ENCODE assay signal across 27 cellular contexts in the genomic region with DNA sequence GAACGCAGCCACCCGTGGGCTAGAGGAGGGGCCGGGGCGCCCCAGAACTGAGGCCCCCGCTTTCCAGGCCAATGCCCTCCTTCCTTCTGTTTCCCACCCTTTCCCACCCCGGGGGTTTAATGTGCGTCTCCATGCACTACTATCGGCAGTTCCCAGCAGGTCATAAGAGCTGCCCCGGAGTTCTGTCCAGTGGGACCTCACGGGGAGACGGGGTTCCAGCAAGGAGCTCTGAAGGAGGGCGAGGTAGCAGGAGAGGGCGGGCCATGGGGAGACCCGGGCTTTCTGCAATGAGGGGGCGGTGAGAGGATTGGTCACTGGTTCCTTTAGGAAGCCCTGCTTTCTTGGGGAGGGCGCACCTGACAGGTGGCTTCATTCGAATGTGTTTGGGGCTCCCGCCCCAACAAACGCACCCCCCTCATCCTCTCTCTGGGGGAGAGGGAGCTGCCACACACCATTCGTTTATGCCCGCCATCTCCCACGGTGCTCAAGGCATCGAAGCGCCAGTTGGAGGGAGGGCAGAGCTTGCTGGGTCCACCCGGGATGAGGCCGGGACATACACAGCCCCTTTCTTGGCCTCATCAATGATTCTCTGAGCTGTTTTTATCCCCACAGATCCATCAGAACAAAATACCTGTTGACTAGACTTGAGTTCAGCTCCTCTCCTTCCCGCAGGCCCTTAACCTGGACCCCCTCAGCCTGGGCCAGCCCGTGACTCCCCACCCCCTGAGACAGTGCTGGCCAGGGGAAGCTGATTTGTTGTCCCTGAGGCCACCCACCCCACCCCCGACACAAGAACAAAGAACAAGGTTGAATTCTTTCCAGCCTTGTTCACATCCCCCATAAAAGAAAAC. TPM values are rescaled to one million over a fixed set of nuclear protein-coding genes. Genes with fewer than 3 reads are reported as not detected.
DNase-seq lines count a peak whose midpoint lies in the region; ATAC-seq, FAIRE-seq and TF ChIP-seq lines count a peak whose summit lies in the region.
"Had no signal": no experiment of that assay in that cellular context is flagged by ENCODE, and none has a peak within 500 bp of the region (broad histone marks: within the 10 kb centered on the region; RNA-seq: fewer than 3 reads in every experiment).

No MANE protein-coding gene starts in this region.

- H3K4me3 ChIP-seq in H7 (ENCODE audit: insufficient read depth, low read depth, low read length) (no peak overlapping the region), astrocyte (ENCODE audit: insufficient read depth, low read depth, low read length) (no peak overlapping the region), HepG2 (replicated peaks in 1 of 3; ENCODE audit: insufficient read depth in 1 of 3, low read depth in 2 of 3, low read length in 3 of 3) (no peak overlapping the region), left ventricle myocardium inferior (no peak overlapping the region)
- H3K4me3 ChIP-seq: colonic mucosa, tibial nerve had no signal

- peaks cover 8% of the 10 kb centered on the region for H3K4me1 Mint-ChIP-seq in astrocyte (ENCODE audit: low read depth, unreplicated experiment)

- H3K36me3 ChIP-seq in H7 (replicated peaks; ENCODE audit: control insufficient read depth, insufficient read depth, low read length): no peaks in the 10 kb centered on the region
- H3K36me3 ChIP-seq in astrocyte (ENCODE audit: insufficient read depth, low read length): peaks cover 4% of the 10 kb centered on the region
- peaks cover 3 to 4% of the 10 kb centered on the region in 2 experiments; a peak in 4 of 5 replicates for H3K36me3 ChIP-seq in HepG2 (replicated peaks in 1 of 2; ENCODE audit: control insufficient read depth in 1 of 2, insufficient read depth in 2 of 2, low read length in 2 of 2)
- H3K36me3 ChIP-seq in left ventricle myocardium inferior: no peaks in the 10 kb centered on the region
- H3K36me3 ChIP-seq: colonic mucosa, tibial nerve had no signal

- no peaks in the 10 kb centered on the region for H3K27me3 Mint-ChIP-seq in astrocyte (ENCODE audit: low read depth, unreplicated experiment)
- H3K27me3 Mint-ChIP-seq: IgD-negative memory B cell; stimulated activated naive CD8-positive, alpha-beta T cell treated with anti-CD3 and anti-CD28 coated beads, Interleukin-15, Interleukin-2, amounts not matched to agents 100 ng/mL and 50 ng/mL, for 24 hours had no signal

- no peak for TF ChIP-seq RAD21 in HepG2 (CRISPR knock-in tag; IDR thresholded peaks at IDR 0.05)

- H3K4me2 ChIP-seq in astrocyte (ENCODE audit: low read length) (no peak overlapping the region), HepG2 (ENCODE audit: low read depth, low read length) (no peak overlapping the region)

- intact Hi-C loops in HepG2 (cut with micrococcal nuclease; ENCODE audit: unreplicated experiment): loop anchor here (1.0 to 5.0 kb wide), 2 partner anchors 45 to 48 kb away; no protein-coding TSS in a partner anchor
- intact Hi-C loops in left ventricle myocardium inferior (cut with micrococcal nuclease): no loop called here

- H2AFZ ChIP-seq in astrocyte (ENCODE audit: low read depth, low read length) (no peak overlapping the region), HepG2 (ENCODE audit: low read length) (no peak overlapping the region)

- H4K20me1 ChIP-seq in astrocyte (ENCODE audit: insufficient read depth, low read length) (peaks cover 17% of the 10 kb centered on the region), HepG2 (ENCODE audit: insufficient read depth, low read length) (no peaks in the 10 kb centered on the region)

- H3K36me3 Mint-ChIP-seq in astrocyte (ENCODE audit: low read depth, unreplicated experiment): peaks cover 10% of the 10 kb centered on the region
- H3K36me3 Mint-ChIP-seq: IgD-negative memory B cell had no signal

- no peaks in the 10 kb centered on the region for H3K27me3 ChIP-seq in H7 (ENCODE audit: control insufficient read depth, insufficient read depth, low read length)
- H3K27me3 ChIP-seq in astrocyte (ENCODE audit: insufficient read depth, low read length): peaks cover 5% of the 10 kb centered on the region
- peaks cover 8 to 49% of the 10 kb centered on the region in 2 experiments for H3K27me3 ChIP-seq in HepG2 (ENCODE audit: control insufficient read depth in 1 of 2, insufficient read depth in 2 of 2, low read length in 2 of 2)
- H3K27me3 ChIP-seq in left ventricle myocardium inferior (ENCODE audit: low read depth): peaks cover 45% of the 10 kb centered on the region
- H3K27me3 ChIP-seq: colonic mucosa had no signal

- no peaks in the 10 kb centered on the region for H3K9me3 Mint-ChIP-seq in astrocyte (ENCODE audit: unreplicated experiment)
- H3K9me3 Mint-ChIP-seq: IgD-negative memory B cell; stimulated activated naive CD8-positive, alpha-beta T cell treated with anti-CD3 and anti-CD28 coated beads, Interleukin-15, Interleukin-2, amounts not matched to agents 100 ng/mL and 50 ng/mL, for 24 hours had no signal

- no peaks in the 10 kb centered on the region for H3K4me1 ChIP-seq in astrocyte (ENCODE audit: insufficient read depth, low read length)
- H3K4me1 ChIP-seq in HepG2 (ENCODE audit: insufficient read depth, low read length): peaks cover 74% of the 10 kb centered on the region
- H3K4me1 ChIP-seq in left ventricle myocardium inferior: no peaks in the 10 kb centered on the region
- H3K4me1 ChIP-seq: colonic mucosa, tibial nerve had no signal

- no peak for TF ChIP-seq POLR2A in HepG2 (IDR thresholded peaks at IDR 0.05; ENCODE audit: insufficient read depth in 1 of 2, low read depth in 2 of 2, low read length in 2 of 2)

- TF ChIP-seq EP300 in HepG2 (IDR thresholded peaks at IDR 0.05; ENCODE audit: low read depth in 2 of 2, low read length in 2 of 2): no peak
- no peak for TF ChIP-seq EP300 in HepG2 (CRISPR knock-in tag; IDR thresholded peaks at IDR 0.05; ENCODE audit: borderline replicate concordance)

- no peaks in the 10 kb centered on the region for H3K79me2 ChIP-seq in astrocyte (ENCODE audit: insufficient read depth, low read length)
- H3K79me2 ChIP-seq in HepG2 (ENCODE audit: insufficient read depth, low read length): no peaks in the 10 kb centered on the region

- in situ Hi-C loops in HepG2 (cut with HindIII; ENCODE audit: extremely low pct_ligation_motif_present, low pct_unique_long_range_greater_than_20kb): no loop called here

- H3K27ac ChIP-seq in astrocyte (ENCODE audit: low read depth, low read length): no peak overlapping the region
- H3K27ac ChIP-seq in HepG2 (ENCODE audit: extremely low read length, insufficient read depth, low read length): no peak overlapping the region
- H3K27ac ChIP-seq in left ventricle myocardium inferior (replicated peaks): no peak overlapping the region
- H3K27ac ChIP-seq: colonic mucosa, HL-60 had no signal

- H3K9me3 ChIP-seq in astrocyte (ENCODE audit: insufficient read depth, low read depth, low read length): no peaks in the 10 kb centered on the region
- no peaks in the 10 kb centered on the region for H3K9me3 ChIP-seq in HepG2 (ENCODE audit: low read length)
- no peaks in the 10 kb centered on the region for H3K9me3 ChIP-seq in left ventricle myocardium inferior (replicated peaks)
- H3K9me3 ChIP-seq: colonic mucosa, tibial nerve had no signal

- no TSS peak for BruUV-seq in HepG2 (replicated peaks; lab: Mats Ljungman, UMichigan)

- no peak for FAIRE-seq in astrocyte (lab: Jason Lieb, UNC)
- FAIRE-seq in HepG2 (lab: Jason Lieb, UNC): no peak
- FAIRE-seq: A204.1, small intestine had no signal

- peak; percentile 1; the same call in 1 of the 3 replicates for ATAC-seq in HepG2
- ATAC-seq: activated CD8-positive, alpha-beta T cell treated with anti-CD3 and anti-CD28 coated beads, Interleukin-2, amount 10 ng/mL, durations not matched to agents 7 days and 5 days had no signal

- TF ChIP-seq CTCF in astrocyte (IDR thresholded peaks at IDR 0.05; ENCODE audit: insufficient read depth, low read depth, low read length): no peak
- no peak for TF ChIP-seq CTCF in HepG2 (CRISPR knock-in tag; IDR thresholded peaks at IDR 0.05)
- no peak for TF ChIP-seq CTCF in left ventricle myocardium inferior (IDR thresholded peaks at IDR 0.05; ENCODE audit: borderline replicate concordance)

- H3K9ac ChIP-seq in astrocyte (ENCODE audit: low read length) (no peak overlapping the region), HepG2 (ENCODE audit: insufficient read depth, low read depth, low read length) (no peak overlapping the region)

- CTCF ChIA-PET in HepG2 (lab: Yijun Ruan, JAX; ENCODE audit: low intra/inter-chr PET ratio, low total read pairs): no interaction called here

- peak; percentile 23 for DNase-seq in activated CD8-positive, alpha-beta memory T cell treated with anti-CD3 and anti-CD28 coated beads, Interleukin-2, amount 50 U/mL, for 4 hours
- no peak for DNase-seq in activated CD8-positive, alpha-beta memory T cell treated with anti-CD3 and anti-CD28 coated beads, Interleukin-2, amount 50 U/mL, for 48 hours
- DNase-seq in H7 (peak; percentile 79), astrocyte (ENCODE audit: low read depth) (no peak), HepG2 (ENCODE audit: low spot score) (peak; percentile 63), SIG-M5 treated with dmso at 0.1 percent for 504 hours (lab: John Stamatoyannopoulos, UW; ENCODE audit: unreplicated experiment) (no peak), left ventricle myocardium inferior (no peak), NCI-H1436 (lab: John Stamatoyannopoulos, UW) (no peak)
- DNase-seq: activated CD4-positive, CD25-positive, alpha-beta regulatory T cell; activated CD8-positive, alpha-beta T cell treated with anti-CD3 and anti-CD28 coated beads, Interleukin-2, amount 10 ng/mL, durations not matched to agents 7 days and 5 days; colonic mucosa; GOT3; kidney glomerular epithelial cell; NCI-H1436 treated with DMSO at 0.1 percent for 48 hours; NCI-H2171; NCI-H526; nucleus accumbens; RPMI8226; small intestine; stimulated activated CD4-positive, alpha-beta T cell treated with anti-CD3 and anti-CD28 coated beads, Interleukin-2, amount 100 ng/mL, for 48 hours; T-helper 9 cell had no signal

- 44% methylated on average over 27 of the region's 29 CpGs for WGBS in HepG2 (ENCODE audit: low lambda C conversion rate)

- POLR2A ChIA-PET in HepG2 (lab: Yijun Ruan, JAX): interaction anchor here (0.8 to 2.5 kb wide), 8 partner anchors 16 to 46 kb away, joined by 3 to 10 read pairs (median 4); no protein-coding TSS in a partner anchor

- H3K4me3 Mint-ChIP-seq in astrocyte (ENCODE audit: unreplicated experiment): no peak overlapping the region
- H3K4me3 Mint-ChIP-seq: activated CD8-positive, alpha-beta T cell treated with anti-CD3 and anti-CD28 coated beads, Interleukin-2, amount 10 ng/mL, durations not matched to agents 7 days and 5 days; B cell; IgD-negative memory B cell; stimulated activated naive CD8-positive, alpha-beta T cell treated with anti-CD3 and anti-CD28 coated beads, Interleukin-15, Interleukin-2, amounts not matched to agents 100 ng/mL and 50 ng/mL, for 24 hours had no signal

- H3K27ac Mint-ChIP-seq in astrocyte (ENCODE audit: unreplicated experiment): peak overlapping the region; percentile 36
- H3K27ac Mint-ChIP-seq: activated CD8-positive, alpha-beta T cell treated with anti-CD3 and anti-CD28 coated beads, Interleukin-2, amount 10 ng/mL, durations not matched to agents 7 days and 5 days; B cell; IgD-negative memory B cell; stimulated activated naive CD8-positive, alpha-beta T cell treated with anti-CD3 and anti-CD28 coated beads, Interleukin-15, Interleukin-2, amounts not matched to agents 100 ng/mL and 50 ng/mL, for 24 hours had no signal

RNA-seq across cellular contexts. Expression of a gene that starts 44.1 kb away (rescaled TPM):
- total RNA-seq in H7 (2014; rRNA removed; shearing (Covaris generic)): 91.6 and 188 TPM in 2 replicates
- total RNA-seq in astrocyte: 815 and 816 TPM in 2 replicates
- total RNA-seq in HepG2 (2016; rRNA removed; fragmentation: Illumina TruSeq; extraction: Trizol): 84.4 and 155 TPM in 2 replicates
- total RNA-seq in HepG2 (2016; cell fraction: cytosol; rRNA removed; fragmentation: Illumina TruSeq; extraction: Trizol; ENCODE audit: low read depth): 20.4 and 21.0 TPM in 2 replicates
- 65.4 and 165 TPM in 2 replicates for total RNA-seq in HepG2 (2016; cell fraction: insoluble cytoplasmic fraction; rRNA removed; fragmentation: Illumina TruSeq; extraction: Trizol)
- 76.8 and 82.0 TPM in 2 replicates for total RNA-seq in HepG2 (2016; cell fraction: membrane; rRNA removed; fragmentation: Illumina TruSeq; extraction: Trizol)
- 144 and 171 TPM in 2 replicates for total RNA-seq in HepG2 (2016; cell fraction: nucleus; rRNA removed; fragmentation: Illumina TruSeq; extraction: Trizol)
- 79.6 and 84.0 TPM in 2 replicates for polyA plus RNA-seq in HepG2 (2011; rRNA removed)
- polyA plus RNA-seq in HepG2 (2011; cell fraction: cytosol; rRNA removed): 58.4 and 80.8 TPM in 2 replicates
- 118 and 147 TPM in 2 replicates for polyA plus RNA-seq in HepG2 (2011; cell fraction: nucleus; rRNA removed)
- 135 and 207 TPM in 2 replicates for polyA plus RNA-seq in HepG2 (2012)
- 17.8 and 19.1 TPM in 2 replicates for polyA plus RNA-seq in HepG2 (2016; cell fraction: cytosol; fragmentation: Illumina TruSeq; extraction: Trizol; ENCODE audit: low read depth)
- polyA plus RNA-seq in HepG2 (2016; cell fraction: insoluble cytoplasmic fraction; fragmentation: Illumina TruSeq; extraction: Trizol; ENCODE audit: low read depth): 93.2 and 121 TPM in 2 replicates
- 56.5 and 59.3 TPM in 2 replicates for polyA plus RNA-seq in HepG2 (2016; cell fraction: membrane; fragmentation: Illumina TruSeq; extraction: Trizol; ENCODE audit: low read depth)
- polyA plus RNA-seq in HepG2 (2016; cell fraction: nucleus; fragmentation: Illumina TruSeq; extraction: Trizol; ENCODE audit: insufficient read depth, low read depth): 307 and 313 TPM in 2 replicates
- polyA minus RNA-seq in HepG2 (2011; rRNA and poly(A)+ RNA removed; ENCODE audit: low replicate concordance): 157 and 170 TPM in 2 replicates
- polyA minus RNA-seq in HepG2 (2011; cell fraction: cytosol; rRNA and poly(A)+ RNA removed): 88.7 and 88.8 TPM in 2 replicates
- 35.7 and 42.5 TPM in 2 replicates for polyA minus RNA-seq in HepG2 (2011; cell fraction: nucleus; rRNA and poly(A)+ RNA removed)
- 4.6 TPM for total RNA-seq in left ventricle myocardium inferior

RNA-seq across cellular contexts. Expression of a gene that starts 59.4 kb away (rescaled TPM):
- 29.6 and 32.4 TPM in 2 replicates for total RNA-seq in H7 (2014; rRNA removed; shearing (Covaris generic))
- total RNA-seq in astrocyte (29.6 and 29.8 TPM in 2 replicates), HepG2 (2016; rRNA removed; fragmentation: Illumina TruSeq; extraction: Trizol) (26.7 and 31.8 TPM in 2 replicates), left ventricle myocardium inferior (11.7 TPM)
- total RNA-seq in HepG2 (2016; cell fraction: cytosol; rRNA removed; fragmentation: Illumina TruSeq; extraction: Trizol; ENCODE audit: low read depth): 19.6 and 21.0 TPM in 2 replicates
- 27.2 and 34.0 TPM in 2 replicates for total RNA-seq in HepG2 (2016; cell fraction: insoluble cytoplasmic fraction; rRNA removed; fragmentation: Illumina TruSeq; extraction: Trizol)
- total RNA-seq in HepG2 (2016; cell fraction: membrane; rRNA removed; fragmentation: Illumina TruSeq; extraction: Trizol): 12.7 and 13.0 TPM in 2 replicates
- 35.2 and 38.5 TPM in 2 replicates for total RNA-seq in HepG2 (2016; cell fraction: nucleus; rRNA removed; fragmentation: Illumina TruSeq; extraction: Trizol)
- polyA plus RNA-seq in HepG2 (2011; rRNA removed): 18.7 and 22.7 TPM in 2 replicates
- 8.9 and 14.1 TPM in 2 replicates for polyA plus RNA-seq in HepG2 (2011; cell fraction: cytosol; rRNA removed)
- 122 TPM in 2 replicates for polyA plus RNA-seq in HepG2 (2011; cell fraction: nucleus; rRNA removed)
- 24.2 and 33.3 TPM in 2 replicates for polyA plus RNA-seq in HepG2 (2012)
- 3.6 TPM in 2 replicates for polyA plus RNA-seq in HepG2 (2016; cell fraction: cytosol; fragmentation: Illumina TruSeq; extraction: Trizol; ENCODE audit: low read depth)
- polyA plus RNA-seq in HepG2 (2016; cell fraction: insoluble cytoplasmic fraction; fragmentation: Illumina TruSeq; extraction: Trizol; ENCODE audit: low read depth): 25.4 and 27.5 TPM in 2 replicates
- 6.5 and 8.9 TPM in 2 replicates for polyA plus RNA-seq in HepG2 (2016; cell fraction: membrane; fragmentation: Illumina TruSeq; extraction: Trizol; ENCODE audit: low read depth)
- 82.6 and 96.2 TPM in 2 replicates for polyA plus RNA-seq in HepG2 (2016; cell fraction: nucleus; fragmentation: Illumina TruSeq; extraction: Trizol; ENCODE audit: insufficient read depth, low read depth)
- polyA minus RNA-seq in HepG2 (2011; rRNA and poly(A)+ RNA removed; ENCODE audit: low replicate concordance): 24.4 and 42.1 TPM in 2 replicates
- polyA minus RNA-seq in HepG2 (2011; cell fraction: cytosol; rRNA and poly(A)+ RNA removed): 8.9 and 11.7 TPM in 2 replicates
- 42.6 and 46.6 TPM in 2 replicates for polyA minus RNA-seq in HepG2 (2011; cell fraction: nucleus; rRNA and poly(A)+ RNA removed)

Comparison
In these comparisons a context has a peak if more than half of its experiments do, and no peak if none do; other contexts are left out.
1. DNase-seq: peak in activated CD8-positive, alpha-beta memory T cell treated with anti-CD3 and anti-CD28 coated beads, Interleukin-2, amount 50 U/mL, for 4 hours (single experiment), H7 (single experiment) and HepG2 (single experiment); none in activated CD8-positive, alpha-beta memory T cell treated with anti-CD3 and anti-CD28 coated beads, Interleukin-2, amount 50 U/mL, for 48 hours (single experiment), astrocyte (single experiment), SIG-M5 treated with dmso at 0.1 percent for 504 hours (single experiment), left ventricle myocardium inferior (single experiment) and NCI-H1436 (single experiment).